ENCODE assay signal across 1 cellular context in genomic region chr1:218364028-218364710, GRCh38.
TF ChIP-seq lines count a peak whose summit lies in the region.

No MANE protein-coding gene starts in this region.

TF ChIP-seq in endothelial cell of umbilical vein, 7 proteins besides CTCF, POLR2A, EP300 and RAD21 (continued from another document):
- TF ChIP-seq EZH2 (IDR thresholded peaks at IDR 0.05; ENCODE audit: borderline replicate concordance, low read depth, low read length, severe bottlenecking) = no peak
- no peak for TF ChIP-seq POLR2AphosphoS5 (IDR thresholded peaks at IDR 0.05; ENCODE audit: insufficient read depth, low read depth, low read length)
- TF ChIP-seq FOS (IDR thresholded peaks at IDR 0.05; ENCODE audit: borderline replicate concordance, insufficient read depth, low read length) = no peak
